ENCODE assay signal across 1 cellular context in the genomic region with DNA sequence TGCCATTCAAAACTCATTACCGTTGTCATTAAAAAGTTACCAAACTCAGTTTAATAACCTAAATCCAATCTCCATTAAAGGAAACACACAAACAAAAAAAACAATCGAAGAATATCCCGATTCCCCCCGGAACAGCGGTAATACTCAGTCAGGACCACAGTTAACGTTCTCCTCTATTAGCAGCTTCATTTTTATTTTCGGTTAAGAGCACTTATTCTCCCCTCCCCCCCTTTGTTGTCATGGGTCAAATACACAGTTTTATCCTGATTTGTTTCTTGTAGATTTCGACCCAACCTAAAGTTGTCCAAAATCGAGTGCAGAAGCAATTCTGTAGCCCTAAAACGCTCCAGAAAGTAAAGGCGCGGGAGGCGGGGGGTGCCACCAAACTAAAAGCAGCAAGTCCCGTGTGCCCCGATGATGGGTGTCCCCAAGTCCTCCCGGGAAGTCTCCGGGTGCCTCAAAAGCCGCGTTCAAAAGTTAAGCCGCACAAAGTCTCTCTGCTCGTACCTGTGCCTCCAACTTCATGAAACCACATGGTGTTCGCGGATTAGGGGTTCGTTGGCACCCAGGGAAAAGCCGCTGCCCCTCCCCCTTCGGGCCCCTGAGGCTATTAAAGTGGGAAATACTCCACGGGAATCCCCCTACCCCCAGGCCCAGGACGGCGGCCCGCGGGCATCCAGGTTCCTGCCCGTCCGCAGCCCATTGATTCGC.
TF ChIP-seq lines count a peak whose summit lies in the region.

No MANE protein-coding gene starts in this region.

TF ChIP-seq in HepG2, 621 proteins besides CTCF, POLR2A, EP300 and RAD21 (continued from another document):
- TF ChIP-seq, protein P1, sequence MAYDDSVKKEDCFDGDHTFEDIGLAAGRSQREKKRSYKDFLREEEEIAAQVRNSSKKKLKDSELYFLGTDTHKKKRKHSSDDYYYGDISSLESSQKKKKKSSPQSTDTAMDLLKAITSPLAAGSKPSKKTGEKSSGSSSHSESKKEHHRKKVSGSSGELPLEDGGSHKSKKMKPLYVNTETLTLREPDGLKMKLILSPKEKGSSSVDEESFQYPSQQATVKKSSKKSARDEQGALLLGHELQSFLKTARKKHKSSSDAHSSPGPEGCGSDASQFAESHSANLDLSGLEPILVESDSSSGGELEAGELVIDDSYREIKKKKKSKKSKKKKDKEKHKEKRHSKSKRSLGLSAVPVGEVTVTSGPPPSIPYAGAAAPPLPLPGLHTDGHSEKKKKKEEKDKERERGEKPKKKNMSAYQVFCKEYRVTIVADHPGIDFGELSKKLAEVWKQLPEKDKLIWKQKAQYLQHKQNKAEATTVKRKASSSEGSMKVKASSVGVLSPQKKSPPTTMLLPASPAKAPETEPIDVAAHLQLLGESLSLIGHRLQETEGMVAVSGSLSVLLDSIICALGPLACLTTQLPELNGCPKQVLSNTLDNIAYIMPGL (CRISPR knock-in tag; IDR thresholded peaks at IDR 0.05; ENCODE audit: borderline replicate concordance in 1 of 2, low read depth in 1 of 2): peak in 1 of 2 experiments; percentile 6; a peak in 1 of 4 replicates
- TF ChIP-seq AGO2 (optimal IDR thresholded peaks at IDR 0.05; ENCODE audit: low read depth, low read length): no peak
- TF ChIP-seq TEF (CRISPR knock-in tag; IDR thresholded peaks at IDR 0.05): no peak
- no peak for TF ChIP-seq ZNF274 (CRISPR knock-in tag; IDR thresholded peaks at IDR 0.05)
- peak; percentile 27 for TF ChIP-seq MXD1 (CRISPR knock-in tag; IDR thresholded peaks at IDR 0.05)
- 0 out of 2 replicates have a peak, but pooled peaks have one; percentile 33 for TF ChIP-seq HIVEP1 (CRISPR knock-in tag; IDR thresholded peaks at IDR 0.05)
- TF ChIP-seq, protein P2, sequence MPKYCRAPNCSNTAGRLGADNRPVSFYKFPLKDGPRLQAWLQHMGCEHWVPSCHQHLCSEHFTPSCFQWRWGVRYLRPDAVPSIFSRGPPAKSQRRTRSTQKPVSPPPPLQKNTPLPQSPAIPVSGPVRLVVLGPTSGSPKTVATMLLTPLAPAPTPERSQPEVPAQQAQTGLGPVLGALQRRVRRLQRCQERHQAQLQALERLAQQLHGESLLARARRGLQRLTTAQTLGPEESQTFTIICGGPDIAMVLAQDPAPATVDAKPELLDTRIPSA (CRISPR knock-in tag; IDR thresholded peaks at IDR 0.05; ENCODE audit: borderline replicate concordance): peak; percentile 29; the same call in 1 of the 2 replicates
- TF ChIP-seq ZSCAN25 (CRISPR knock-in tag; IDR thresholded peaks at IDR 0.05): no peak
- no peak for TF ChIP-seq NONO (IDR thresholded peaks at IDR 0.05)
- TF ChIP-seq NONO (CRISPR knock-in tag; conservative IDR thresholded peaks at IDR 0.05): no peak
- TF ChIP-seq ZNF317 (CRISPR knock-in tag; IDR thresholded peaks at IDR 0.05): peak; percentile 11; the same call in 1 of the 2 replicates
- TF ChIP-seq FIP1L1 (IDR thresholded peaks at IDR 0.05; ENCODE audit: borderline replicate concordance, insufficient read depth, low read depth, low read length): no peak
- TF ChIP-seq ARID2 (CRISPR knock-in tag; IDR thresholded peaks at IDR 0.05; ENCODE audit: borderline replicate concordance): 0 out of 2 replicates have a peak, but pooled peaks have one; percentile 69
- no peak for TF ChIP-seq ZNF660 (CRISPR knock-in tag; IDR thresholded peaks at IDR 0.05; ENCODE audit: borderline replicate concordance, low read depth)
- no peak for TF ChIP-seq CCAR2 (optimal IDR thresholded peaks at IDR 0.05; ENCODE audit: low read depth, low read length)
- no peak for TF ChIP-seq ATF7 (IDR thresholded peaks at IDR 0.05)
- TF ChIP-seq ATF7 (CRISPR knock-in tag; IDR thresholded peaks at IDR 0.05): peak; percentile 56; the same call in 1 of the 2 replicates
- no peak for TF ChIP-seq NFYB (CRISPR knock-in tag; IDR thresholded peaks at IDR 0.05)
- TF ChIP-seq ZNF570 (CRISPR knock-in tag; IDR thresholded peaks at IDR 0.05; ENCODE audit: borderline replicate concordance): 0 out of 2 replicates have a peak, but pooled peaks have one; percentile 55
